ENCODE assay signal across 24 cellular contexts in the genomic region with DNA sequence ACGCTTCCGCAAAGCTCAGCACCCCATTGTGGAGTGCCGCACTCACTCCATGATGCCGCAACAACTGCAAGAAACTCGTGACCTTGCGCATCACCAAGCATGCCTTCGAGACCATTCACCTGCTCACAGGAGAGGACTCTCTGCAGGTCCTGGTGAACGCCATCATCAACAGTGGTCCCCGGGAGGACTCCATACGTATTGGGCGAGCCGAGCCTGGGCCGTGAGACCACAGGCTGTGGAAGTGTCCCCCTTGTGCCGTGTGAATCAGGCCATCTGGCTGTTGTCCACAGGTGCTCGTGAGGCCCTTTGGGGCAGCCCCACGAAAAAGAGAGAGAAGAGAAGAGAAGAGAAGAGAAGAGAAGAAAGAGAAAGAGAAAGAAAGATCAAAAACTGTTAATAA. TPM values are rescaled to one million over a fixed set of nuclear protein-coding genes. Genes with fewer than 3 reads are reported as not detected.
DNase-seq lines count a peak whose midpoint lies in the region; ATAC-seq and TF ChIP-seq lines count a peak whose summit lies in the region.
"Had no signal": no experiment of that assay in that cellular context is flagged by ENCODE, and none has a peak within 500 bp of the region (broad histone marks: within the 10 kb centered on the region; RNA-seq: fewer than 3 reads in every experiment).

No MANE protein-coding gene starts in this region.

- H3K4me3 ChIP-seq in neuronal stem cell (ENCODE audit: low read length in 2 of 2) (no peak overlapping the region), testis (no peak overlapping the region)
- H3K4me3 ChIP-seq: BLaER1 treated with 17β-estradiol and CSF1 and Interleukin-3, amounts not matched to agents 10 nM and 100 nM; GM23248 had no signal

- H3K9me3 ChIP-seq in neuronal stem cell (replicated peaks in 1 of 2; ENCODE audit: control insufficient read depth in 2 of 2, insufficient read depth in 1 of 2, low read depth in 1 of 2, low read length in 2 of 2) (peaks cover 8 to 16% of the 10 kb centered on the region in 2 donors), testis (no peaks in the 10 kb centered on the region)
- H3K9me3 ChIP-seq: BE2C had no signal

- no peak overlapping the region for H2BK5ac ChIP-seq in neuronal stem cell (ENCODE audit: low read length)

- intact Hi-C loops in testis (cut with DNase I; ENCODE audit: low total_unique reads): no loop called here

- H3K36me3 Mint-ChIP-seq in activated naive CD4-positive, alpha-beta T cell treated with anti-CD3 and anti-CD28 coated beads, Interleukin-2, amount 50 U/mL, for 24 hours: peaks cover 10% of the 10 kb centered on the region
- peaks cover 17 to 33% of the 10 kb centered on the region in 2 donors for H3K36me3 Mint-ChIP-seq in activated naive CD4-positive, alpha-beta T cell treated with anti-CD3 and anti-CD28 coated beads, Interleukin-2, amount 50 U/mL, for 72 hours
- peaks cover 28% of the 10 kb centered on the region for H3K36me3 Mint-ChIP-seq in glutamatergic neuron (ENCODE audit: unreplicated experiment)

- H2BK15ac ChIP-seq in neuronal stem cell (ENCODE audit: low read length): no peak overlapping the region

- peaks cover 3% of the 10 kb centered on the region for H3K4me1 Mint-ChIP-seq in activated naive CD4-positive, alpha-beta T cell treated with anti-CD3 and anti-CD28 coated beads, Interleukin-2, amount 50 U/mL, for 24 hours
- no peaks in the 10 kb centered on the region for H3K4me1 Mint-ChIP-seq in glutamatergic neuron (ENCODE audit: low read depth, unreplicated experiment)
- H3K4me1 Mint-ChIP-seq: CD8-positive, alpha-beta memory T cell had no signal

- H3K27me3 Mint-ChIP-seq in activated naive CD4-positive, alpha-beta T cell treated with anti-CD3 and anti-CD28 coated beads, Interleukin-2, amount 50 U/mL, for 24 hours: no peaks in the 10 kb centered on the region
- H3K27me3 Mint-ChIP-seq in glutamatergic neuron (ENCODE audit: unreplicated experiment): peaks cover 10% of the 10 kb centered on the region
- H3K27me3 Mint-ChIP-seq: CD4-positive, alpha-beta T cell had no signal

- H2BK12ac ChIP-seq in neuronal stem cell (ENCODE audit: low read length): no peak overlapping the region

- peak overlapping the region; percentile 42 for H2BK120ac ChIP-seq in neuronal stem cell (ENCODE audit: low read depth, low read length)

- H3K4me3 Mint-ChIP-seq in activated naive CD4-positive, alpha-beta T cell treated with anti-CD3 and anti-CD28 coated beads, Interleukin-2, amount 50 U/mL, for 24 hours: no peak overlapping the region
- H3K4me3 Mint-ChIP-seq in glutamatergic neuron (ENCODE audit: unreplicated experiment): peak overlapping the region; percentile 8
- H3K4me3 Mint-ChIP-seq: CD14-positive monocyte; CD4-positive, alpha-beta T cell; CD8-positive, alpha-beta memory T cell; H9 had no signal

- no peak for ATAC-seq in activated naive CD4-positive, alpha-beta T cell treated with anti-CD3 and anti-CD28 coated beads, Interleukin-2, amount 50 U/mL, for 72 hours
- ATAC-seq: HCT116 had no signal

- no peak overlapping the region for H4K91ac ChIP-seq in neuronal stem cell (ENCODE audit: low read depth, low read length, poor library complexity)

- H3K27ac Mint-ChIP-seq in activated naive CD4-positive, alpha-beta T cell treated with anti-CD3 and anti-CD28 coated beads, Interleukin-2, amount 50 U/mL, for 24 hours: peak overlapping the region; percentile 69
- no peak overlapping the region for H3K27ac Mint-ChIP-seq in activated naive CD4-positive, alpha-beta T cell treated with anti-CD3 and anti-CD28 coated beads, Interleukin-2, amount 50 U/mL, for 72 hours
- H3K27ac Mint-ChIP-seq in glutamatergic neuron (ENCODE audit: unreplicated experiment): no peak overlapping the region
- H3K27ac Mint-ChIP-seq: CD14-positive monocyte; CD4-positive, alpha-beta T cell; CD8-positive, alpha-beta memory T cell; H9 had no signal

- TF ChIP-seq CTCF in glutamatergic neuron (IDR thresholded peaks at IDR 0.05; ENCODE audit: partially characterized antibody, unreplicated experiment) (no peak), testis (IDR thresholded peaks at IDR 0.05) (no peak)

- no peak for DNase-seq in activated naive CD4-positive, alpha-beta T cell treated with anti-CD3 and anti-CD28 coated beads, Interleukin-2, amount 50 U/mL, for 72 hours (ENCODE audit: low spot score in 2 of 2)
- DNase-seq in glutamatergic neuron (no peak), neuronal stem cell (ENCODE audit: low spot score) (no peak), testis (no peak), COLO829 (ENCODE audit: low spot score) (no peak), NCI-H2227 (lab: John Stamatoyannopoulos, UW; ENCODE audit: unreplicated experiment) (no peak)
- DNase-seq: BE2C; Calu3; CD4-positive, alpha-beta T cell; CD8-positive, alpha-beta memory T cell; COR-L47; DMS53; DMS79 treated with DMSO at 0.1 percent for 48 hours; GF-D8; GM23248; H9 had no signal

- H3K9me3 Mint-ChIP-seq in activated naive CD4-positive, alpha-beta T cell treated with anti-CD3 and anti-CD28 coated beads, Interleukin-2, amount 50 U/mL, for 24 hours: peaks cover 14% of the 10 kb centered on the region
- H3K9me3 Mint-ChIP-seq in activated naive CD4-positive, alpha-beta T cell treated with anti-CD3 and anti-CD28 coated beads, Interleukin-2, amount 50 U/mL, for 72 hours: peaks cover 13 to 20% of the 10 kb centered on the region in 2 donors
- H3K9me3 Mint-ChIP-seq in glutamatergic neuron (ENCODE audit: unreplicated experiment): peaks cover 16% of the 10 kb centered on the region

- no peak overlapping the region for H4K8ac ChIP-seq in neuronal stem cell (ENCODE audit: low read depth, low read length)

- H3K14ac ChIP-seq in neuronal stem cell (ENCODE audit: low read length): no peak overlapping the region

- H3K27ac ChIP-seq in neuronal stem cell (replicated peaks; ENCODE audit: low read length) (no peak overlapping the region), testis (no peak overlapping the region)
- H3K27ac ChIP-seq: 22Rv1; BLaER1 treated with 17β-estradiol and CSF1 and Interleukin-3, amounts not matched to agents 10 nM and 100 nM; GM23248 had no signal

- H3K4ac ChIP-seq in neuronal stem cell (ENCODE audit: low read length): no peak overlapping the region

- H3K23ac ChIP-seq in neuronal stem cell (ENCODE audit: low read depth, low read length, poor library complexity): peak overlapping the region; percentile 16

- no CpG with 5 or more reads among the region's 16 CpGs for WGBS in neuronal stem cell (ENCODE audit: extremely low coverage in 2 of 2, insufficient read length in 2 of 2, insufficient replicate concordance in 1 of 2), 2 donors
- 70 to 72% methylated on average over 16 of the region's 16 CpGs for WGBS in testis, 2 donors

- no peak for TF ChIP-seq POLR2A in testis (IDR thresholded peaks at IDR 0.05)

- H3K18ac ChIP-seq in neuronal stem cell (ENCODE audit: low read length): no peak overlapping the region

- H3K9ac ChIP-seq in neuronal stem cell (ENCODE audit: low read depth, low read length, poor library complexity): peak overlapping the region; percentile 36
- H3K9ac ChIP-seq: BLaER1 treated with 17β-estradiol and CSF1 and Interleukin-3, amounts not matched to agents 10 nM and 100 nM; GM23248 had no signal

- H2AK5ac ChIP-seq in neuronal stem cell (ENCODE audit: low read depth, low read length): no peak overlapping the region

- no peaks in the 10 kb centered on the region for H3K79me1 ChIP-seq in neuronal stem cell (ENCODE audit: low read depth, low read length)

- no peaks in the 10 kb centered on the region for H3K27me3 ChIP-seq in neuronal stem cell (ENCODE audit: control insufficient read depth in 3 of 3, insufficient read depth in 3 of 3, low read depth in 1 of 3, low read length in 3 of 3)
- H3K27me3 ChIP-seq in testis: no peaks in the 10 kb centered on the region
- H3K27me3 ChIP-seq: BE2C; BLaER1 treated with 17β-estradiol and CSF1 and Interleukin-3, amounts not matched to agents 10 nM and 100 nM had no signal

- no peak overlapping the region for H2AFZ ChIP-seq in neuronal stem cell (ENCODE audit: low read length)
- H2AFZ ChIP-seq: GM23248 had no signal

- H3K4me1 ChIP-seq in neuronal stem cell (ENCODE audit: control insufficient read depth in 2 of 2, insufficient read depth in 1 of 2, low read depth in 1 of 2, low read length in 2 of 2): no peaks in the 10 kb centered on the region
- no peaks in the 10 kb centered on the region for H3K4me1 ChIP-seq in testis
- H3K4me1 ChIP-seq: BE2C had no signal

- no peaks in the 10 kb centered on the region for H3K36me3 ChIP-seq in neuronal stem cell (replicated peaks in 1 of 2; ENCODE audit: control insufficient read depth in 2 of 2, insufficient read depth in 2 of 2, low read length in 2 of 2)
- H3K36me3 ChIP-seq in testis (ENCODE audit: low read depth, missing control alignments): no peaks in the 10 kb centered on the region
- H3K36me3 ChIP-seq: BE2C had no signal

- H3K4me2 ChIP-seq in neuronal stem cell (ENCODE audit: insufficient read depth, low read length, poor library complexity, severe bottlenecking): no peak overlapping the region
- H3K4me2 ChIP-seq: BLaER1 treated with 17β-estradiol and CSF1 and Interleukin-3, amounts not matched to agents 10 nM and 100 nM had no signal

RNA-seq across cellular contexts. Expression of a gene that starts 23.2 kb away (rescaled TPM):
- total RNA-seq in activated naive CD4-positive, alpha-beta T cell treated with anti-CD3 and anti-CD28 coated beads, Interleukin-2, amount 50 U/mL, for 72 hours: not detected
- total RNA-seq in glutamatergic neuron (ENCODE audit: unreplicated experiment): not detected
- polyA plus RNA-seq in neuronal stem cell (2013, experiment 1 of 2): 0.24 TPM
- 0.54 TPM for polyA plus RNA-seq in neuronal stem cell (2013, experiment 2 of 2)
- 10 to 100 TPM in 1 of 2 donors, 1 to 10 TPM in 1; 3.2 to 14.3 TPM for total RNA-seq in testis
- polyA plus RNA-seq in testis (ENCODE audit: insufficient read depth, low read depth, low replicate concordance): 11.1 TPM
- total RNA-seq: CD4-positive, alpha-beta T cell; CD8-positive, alpha-beta memory T cell; Daoy; G401; GM23248 had no signal
- polyA plus RNA-seq: AG04450; CD14-positive monocyte; CD8-positive, alpha-beta memory T cell; GM23248 had no signal

RNA-seq across cellular contexts. Expression of a gene that starts 32.5 kb away (rescaled TPM):
- total RNA-seq in activated naive CD4-positive, alpha-beta T cell treated with anti-CD3 and anti-CD28 coated beads, Interleukin-2, amount 50 U/mL, for 72 hours: 10 to 100 TPM; 12.2 to 12.9 TPM
- total RNA-seq in glutamatergic neuron (ENCODE audit: unreplicated experiment) (15.8 TPM), testis (10 to 100 TPM in 1 of 2 donors, 1 to 10 TPM in 1; 9.5 to 17.9 TPM)
- polyA plus RNA-seq in neuronal stem cell (2013, experiment 1 of 2): 9.2 TPM
- polyA plus RNA-seq in neuronal stem cell (2013, experiment 2 of 2): 9.2 TPM
- 19.7 TPM for polyA plus RNA-seq in testis (ENCODE audit: insufficient read depth, low read depth, low replicate concordance)

RNA-seq across cellular contexts. Expression of a gene that starts 32.6 kb away (rescaled TPM):
- total RNA-seq in activated naive CD4-positive, alpha-beta T cell treated with anti-CD3 and anti-CD28 coated beads, Interleukin-2, amount 50 U/mL, for 72 hours: 10 to 100 TPM; 27.8 to 33.8 TPM
- total RNA-seq in glutamatergic neuron (ENCODE audit: unreplicated experiment): 35.0 TPM
- polyA plus RNA-seq in neuronal stem cell (2013, experiment 1 of 2): 31.7 TPM
- polyA plus RNA-seq in neuronal stem cell (2013, experiment 2 of 2): 32.6 TPM
- total RNA-seq in testis: 10 to 100 TPM; 50.0 to 52.7 TPM
- polyA plus RNA-seq in testis (ENCODE audit: insufficient read depth, low read depth, low replicate concordance): 29.3 TPM

RNA-seq across cellular contexts. Expression of a gene that starts 33.9 kb away (rescaled TPM):
- 10 to 100 TPM in 1 of 2 donors, 1 to 10 TPM in 1; 9.1 to 11.4 TPM for total RNA-seq in activated naive CD4-positive, alpha-beta T cell treated with anti-CD3 and anti-CD28 coated beads, Interleukin-2, amount 50 U/mL, for 72 hours
- total RNA-seq in glutamatergic neuron (ENCODE audit: unreplicated experiment): 33.4 TPM
- polyA plus RNA-seq in neuronal stem cell (2013, experiment 1 of 2): 12.0 TPM
- polyA plus RNA-seq in neuronal stem cell (2013, experiment 2 of 2): 12.9 TPM
- 10 to 100 TPM; 10.1 to 13.3 TPM for total RNA-seq in testis
- polyA plus RNA-seq in testis (ENCODE audit: insufficient read depth, low read depth, low replicate concordance): 7.4 TPM
